Comparison of ENCODE assay signal across 8 cellular contexts in genomic region chr1:228082260-228082974, GRCh38. TPM values are rescaled to one million over a fixed set of nuclear protein-coding genes. Genes with fewer than 3 reads are reported as not detected.
DNase-seq lines count a peak whose midpoint lies in the region; ATAC-seq and FAIRE-seq lines count a peak whose summit lies in the region.

Gene ARF1, plus strand, starts transcription at chr1:228082708. Its CDS starts 14,407 bp downstream, at chr1:228097115.

- H3K9me3 ChIP-seq in T-helper 17 cell (ENCODE audit: control insufficient read depth, low read length, poor library complexity, severe bottlenecking) = no peaks in the 10 kb centered on the region

- peaks cover 44% of the 10 kb centered on the region for H3K4me1 Mint-ChIP-seq in T-helper 17 cell

- peak; percentile 48 for ATAC-seq in GM18499 (IDR thresholded peaks at IDR 0.05; ENCODE audit: insufficient read depth, unreplicated experiment)
- ATAC-seq in HG02938 (IDR thresholded peaks at IDR 0.05; ENCODE audit: unreplicated experiment) = peak; percentile 66
- peak; percentile 87 for ATAC-seq in T-helper 17 cell
- peak; percentile 93 for ATAC-seq in left ventricle myocardium superior

- no peaks in the 10 kb centered on the region for H3K36me3 Mint-ChIP-seq in T-helper 17 cell (ENCODE audit: low read depth)

- H3K4me3 Mint-ChIP-seq in T-helper 17 cell = peak within 1 kb of the TSS; percentile 95

- intact Hi-C loops in left ventricle myocardium superior (cut with micrococcal nuclease) = no loop called here

- DNase-seq in NCI-H187 (lab: John Stamatoyannopoulos, UW) = peak; percentile 61 to 67
- DNase-seq in T-helper 17 cell = peak; percentile 95 to 96 (median 96)
- peak; percentile 48 to 94 (median 85) for DNase-seq in amygdala (lab: John Stamatoyannopoulos, UW)
- DNase-seq in left ventricle myocardium superior = peak; percentile 97
- DNase-seq in pulmonary artery endothelial cell (ENCODE audit: low read depth, low spot score) = peak; percentile 79
- peak; percentile 99 for DNase-seq in urothelium cell line (ENCODE audit: low spot score)

- H3K27ac Mint-ChIP-seq in T-helper 17 cell = peak within 1 kb of the TSS; percentile 94

- H3K27me3 Mint-ChIP-seq in T-helper 17 cell = no peaks in the 10 kb centered on the region

- peak; percentile 55 for FAIRE-seq in urothelium cell line (lab: Jason Lieb, UNC)

RNA-seq across cellular contexts. Expression of gene ARF1, which starts in this region (rescaled TPM):
- total RNA-seq in T-helper 17 cell = 100 to 1,000 TPM; 325 to 382 TPM
- 285 TPM for total RNA-seq in left ventricle myocardium superior
- total RNA-seq in pulmonary artery endothelial cell = 379 and 460 TPM in 2 replicates

Comparison
In these comparisons a context has a peak if more than half of its experiments do, and no peak if none do; other contexts are left out.
1. Peak in every context shown above with its lines: DNase-seq and ATAC-seq.